ENCODE assay signal across 7 cellular contexts in genomic region chr2:112055833-112056625, GRCh38. TPM values are rescaled to one million over a fixed set of nuclear protein-coding genes. Genes with fewer than 3 reads are reported as not detected.
DNase-seq lines count a peak whose midpoint lies in the region; ATAC-seq and TF ChIP-seq lines count a peak whose summit lies in the region.

No MANE protein-coding gene starts in this region.

- WGBS in HUES64: 3% methylated on average over 29 of the region's 30 CpGs

- peak; percentile 39 for ATAC-seq in omental fat pad (ENCODE audit: low FRiP score)
- no peak for ATAC-seq in GM21423 (IDR thresholded peaks at IDR 0.05; ENCODE audit: unreplicated experiment)

- TF ChIP-seq CTCF in RWPE1 (conservative IDR thresholded peaks at IDR 0.05; ENCODE audit: low read depth) (no peak), cardiac muscle cell (IDR thresholded peaks at IDR 0.05; ENCODE audit: low read depth, low read length) (no peak), omental fat pad (IDR thresholded peaks at IDR 0.05) (no peak)

- POLR2A ChIA-PET in RWPE1 (lab: Yijun Ruan, JAX; ENCODE audit: low non-redundant PET): no interaction called here

- peaks cover 12% of the 10 kb centered on the region for H3K4me1 ChIP-seq in HUES64 (ENCODE audit: insufficient read depth, low read length)
- H3K4me1 ChIP-seq in adipocyte (ENCODE audit: control insufficient read depth, insufficient read depth, low read length): peaks cover 25% of the 10 kb centered on the region
- peaks cover 11% of the 10 kb centered on the region for H3K4me1 ChIP-seq in cardiac muscle cell (ENCODE audit: low read depth)

- 0 out of 2 replicates have a peak, but pooled peaks cover 3% of the 10 kb centered on the region for H3K36me3 ChIP-seq in HUES64 (ENCODE audit: insufficient read depth, low read length)
- H3K36me3 ChIP-seq in adipocyte (ENCODE audit: control insufficient read depth, insufficient read depth, low read length, severe bottlenecking): peaks cover 8% of the 10 kb centered on the region
- no peaks in the 10 kb centered on the region for H3K36me3 ChIP-seq in cardiac muscle cell

- H3K27ac ChIP-seq in HUES64 (ENCODE audit: low read depth, low read length) (peak overlapping the region; percentile 74; the same call in 1 of the 2 replicates), RWPE1 (peak overlapping the region; percentile 98), cardiac muscle cell (peak overlapping the region; percentile 86)

- peak overlapping the region; percentile 75 for H3K9ac ChIP-seq in HUES64 (ENCODE audit: low read depth, low read length)
- H3K9ac ChIP-seq in adipocyte (ENCODE audit: low read length): peak overlapping the region; percentile 98

- H3K27me3 ChIP-seq in HUES64 (ENCODE audit: insufficient read depth, low read length) (no peaks in the 10 kb centered on the region; the same call in 1 of the 2 replicates), adipocyte (replicated peaks; ENCODE audit: control insufficient read depth, insufficient read depth, low read length) (no peaks in the 10 kb centered on the region), cardiac muscle cell (no peaks in the 10 kb centered on the region)

- CTCF ChIA-PET in RWPE1 (lab: Yijun Ruan, JAX): interaction anchor here (0.6 kb wide), 1 partner anchor 437 kb away, joined by 3 read pairs; no protein-coding TSS in a partner anchor

- DNase-seq in RWPE1 (ENCODE audit: low spot score): peak; percentile 74
- peak; percentile 89 for DNase-seq in adipocyte (ENCODE audit: low read depth)
- peak; percentile 65 to 97 for DNase-seq in cardiac muscle cell (ENCODE audit: low read depth in 1 of 2, low spot score in 1 of 2)
- DNase-seq in omental fat pad (ENCODE audit: low spot score): no peak

- H3K4me3 ChIP-seq in GM08714 (ENCODE audit: low read length) (peak overlapping the region; percentile 71), HUES64 (ENCODE audit: low read length) (peak overlapping the region; percentile 69), adipocyte (ENCODE audit: low read length) (peak overlapping the region; percentile 95), cardiac muscle cell (peak overlapping the region; percentile 92)

- H3K9me3 ChIP-seq in HUES64 (ENCODE audit: insufficient read depth, low read depth, low read length) (no peaks in the 10 kb centered on the region), adipocyte (ENCODE audit: control insufficient read depth, low read length) (no peaks in the 10 kb centered on the region), cardiac muscle cell (ENCODE audit: low read depth) (no peaks in the 10 kb centered on the region)

RNA-seq across cellular contexts. Expression of gene TMEM87B, which starts 1.0 kb away (rescaled TPM):
- polyA plus RNA-seq in HUES64 (2013, experiment 1 of 2): 8.9 TPM
- 10.2 TPM for polyA plus RNA-seq in HUES64 (2013, experiment 2 of 2)
- total RNA-seq in cardiac muscle cell (4.6 and 7.3 TPM in 2 replicates), omental fat pad (10 to 100 TPM; 18.6 to 24.6 (median 22.6) TPM)
- 12.1 and 14.2 TPM in 2 replicates for polyA plus RNA-seq in cardiac muscle cell
